ENCODE assay signal across 1 cellular context in the genomic region with DNA sequence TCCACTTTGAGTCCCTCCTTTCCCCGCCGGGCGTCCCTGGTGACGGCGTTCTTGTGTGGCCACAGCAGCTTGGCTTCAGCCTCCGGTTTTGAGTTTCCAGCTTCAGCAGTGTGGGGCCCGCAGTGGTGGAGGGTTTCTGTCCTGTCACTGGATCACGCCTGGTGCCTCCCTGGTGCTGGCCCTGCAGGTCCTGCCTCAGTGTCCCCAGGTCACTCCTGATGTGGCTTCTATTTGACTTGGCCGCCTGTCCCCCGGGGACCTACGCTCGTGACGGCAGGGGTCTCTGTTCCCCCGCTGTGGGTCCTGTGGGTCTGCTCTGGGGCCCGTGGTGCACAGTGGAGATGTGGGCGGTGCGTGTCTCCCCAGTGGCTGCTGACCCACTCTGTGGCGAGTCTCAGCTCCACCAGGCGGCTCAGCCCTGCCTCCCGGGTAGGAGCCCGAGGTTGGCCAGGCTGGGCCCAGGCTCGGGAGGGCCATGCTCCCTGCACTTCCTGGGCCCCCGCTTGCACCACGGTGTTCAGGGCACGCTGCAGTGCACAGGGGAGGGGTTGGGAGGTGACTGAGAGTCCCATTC.
TF ChIP-seq lines count a peak whose summit lies in the region.

No MANE protein-coding gene starts in this region.

TF ChIP-seq in IMR-90, 13 proteins besides CTCF, POLR2A, EP300 and RAD21 (continued from another document):
- no peak for TF ChIP-seq SMC3 (IDR thresholded peaks at IDR 0.05; ENCODE audit: low read depth, low read length)
- no peak for TF ChIP-seq FOS (IDR thresholded peaks at IDR 0.05; ENCODE audit: low read depth, low read length)
- no peak for TF ChIP-seq BHLHE40 (IDR thresholded peaks at IDR 0.05; ENCODE audit: low read depth, low read length)
- TF ChIP-seq MAFK (IDR thresholded peaks at IDR 0.05; ENCODE audit: low read depth, low read length): no peak
